In the genomic region with DNA sequence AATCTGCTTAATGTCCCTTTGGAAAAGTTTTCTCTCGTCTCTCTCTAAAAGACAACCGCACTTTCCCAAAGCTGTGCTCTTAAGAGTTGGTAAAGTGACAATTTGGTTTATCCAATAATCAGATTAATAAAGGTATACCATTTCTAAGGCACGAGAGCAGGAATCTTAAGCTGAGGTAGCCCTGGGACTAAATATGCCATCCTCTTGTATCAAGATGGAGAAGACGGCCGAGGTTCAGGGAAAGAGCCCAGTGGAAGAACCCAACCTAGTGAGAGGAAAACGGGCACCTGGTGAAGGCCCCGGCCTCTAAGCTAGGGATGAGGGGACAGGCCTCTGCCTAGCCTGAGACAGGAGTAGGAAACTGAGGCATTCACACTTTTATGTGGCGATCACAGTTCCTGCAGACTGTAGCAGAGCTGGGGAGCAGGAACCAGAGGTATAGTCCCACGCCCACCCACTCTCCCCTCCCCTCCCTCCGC, we compare ENCODE assay signal across 8 cellular contexts. TPM values are rescaled to one million over a fixed set of nuclear protein-coding genes. Genes with fewer than 3 reads are reported as not detected.
DNase-seq lines count a peak whose midpoint lies in the region; ATAC-seq and TF ChIP-seq lines count a peak whose summit lies in the region.

No MANE protein-coding gene starts in this region.

- H3F3A ChIP-seq in MM.1S (ENCODE audit: insufficient read depth, low read length): no peaks in the 10 kb centered on the region

- H3K27me3 ChIP-seq in DND-41 (ENCODE audit: insufficient read depth, low read length, poor library complexity) (no peaks in the 10 kb centered on the region), MM.1S (replicated peaks; ENCODE audit: insufficient read depth, low read length) (no peaks in the 10 kb centered on the region)

- H3K4me1 Mint-ChIP-seq in effector memory CD8-positive, alpha-beta T cell (ENCODE audit: low read depth in 2 of 2): peaks cover 28% of the 10 kb centered on the region in 2 donors
- peaks cover 44% of the 10 kb centered on the region for H3K4me1 Mint-ChIP-seq in osteocyte (ENCODE audit: unreplicated experiment)

- H3K9ac ChIP-seq in DND-41 (ENCODE audit: low read depth, low read length) (peak overlapping the region; percentile 63), MM.1S (ENCODE audit: low read length) (no peak overlapping the region)

- H3K9me3 Mint-ChIP-seq in effector memory CD8-positive, alpha-beta T cell: no peaks in the 10 kb centered on the region
- H3K9me3 Mint-ChIP-seq in osteocyte (ENCODE audit: unreplicated experiment): no peaks in the 10 kb centered on the region

- peak overlapping the region; percentile 100 for H3K4me3 Mint-ChIP-seq in effector memory CD8-positive, alpha-beta T cell
- H3K4me3 Mint-ChIP-seq in osteocyte (ENCODE audit: unreplicated experiment): peak overlapping the region; percentile 98

- peaks cover 22% of the 10 kb centered on the region for H3K36me3 ChIP-seq in DND-41 (ENCODE audit: insufficient read depth, low read length)
- no peaks in the 10 kb centered on the region for H3K36me3 ChIP-seq in MM.1S (replicated peaks; ENCODE audit: insufficient read depth, low read length)

- H3K4me2 ChIP-seq in DND-41 (ENCODE audit: insufficient read depth, low read length) (peak overlapping the region; percentile 90), MM.1S (ENCODE audit: low read depth, low read length) (peak overlapping the region; percentile 55)

- H3K9me3 ChIP-seq in DND-41 (ENCODE audit: insufficient read depth, low read length, severe bottlenecking) (no peaks in the 10 kb centered on the region), MM.1S (replicated peaks; ENCODE audit: insufficient read depth, low read length) (no peaks in the 10 kb centered on the region)

- H3K4me1 ChIP-seq in DND-41 (ENCODE audit: insufficient read depth, low read length): peaks cover 32% of the 10 kb centered on the region
- H3K4me1 ChIP-seq in MM.1S (ENCODE audit: low read length): 0 out of 2 replicates have a peak, but pooled peaks cover 5% of the 10 kb centered on the region

- no peak for TF ChIP-seq CTCF in DND-41 (IDR thresholded peaks at IDR 0.05; ENCODE audit: borderline replicate concordance, extremely low read depth, low read length, poor library complexity, severe bottlenecking)
- no peak for TF ChIP-seq CTCF in MM.1S (IDR thresholded peaks at IDR 0.05; ENCODE audit: low read length)
- TF ChIP-seq CTCF in osteocyte (IDR thresholded peaks at IDR 0.05): no peak

- H3K36me3 Mint-ChIP-seq in effector memory CD8-positive, alpha-beta T cell (ENCODE audit: insufficient read depth): peaks cover 23% of the 10 kb centered on the region
- H3K36me3 Mint-ChIP-seq in osteocyte (ENCODE audit: unreplicated experiment): peaks cover 18% of the 10 kb centered on the region

- H4K20me1 ChIP-seq in DND-41 (ENCODE audit: insufficient read depth, low read length) (peaks cover 20% of the 10 kb centered on the region), MM.1S (ENCODE audit: insufficient read depth, low read length) (no peaks in the 10 kb centered on the region)

- H3K27me3 Mint-ChIP-seq in effector memory CD8-positive, alpha-beta T cell: peaks cover 0 to 9% of the 10 kb centered on the region in 2 donors
- no peaks in the 10 kb centered on the region for H3K27me3 Mint-ChIP-seq in osteocyte (ENCODE audit: unreplicated experiment)

- H3K79me2 ChIP-seq in DND-41 (ENCODE audit: insufficient read depth, low read length): peaks cover 43% of the 10 kb centered on the region
- H3K79me2 ChIP-seq in MM.1S (ENCODE audit: low read length): peaks cover 42% of the 10 kb centered on the region

- H2AFZ ChIP-seq in DND-41 (ENCODE audit: low read depth, low read length) (peak overlapping the region; percentile 90), MM.1S (ENCODE audit: low read length) (peak overlapping the region; percentile 64)

- no peaks in the 10 kb centered on the region for H3K9me2 ChIP-seq in MM.1S (replicated peaks; ENCODE audit: insufficient read depth, low read length)

- H3K27ac ChIP-seq in DND-41 (ENCODE audit: low read length) (peak overlapping the region; percentile 85), MM.1S (ENCODE audit: low read length) (no peak overlapping the region)

- ATAC-seq in DND-41 (ENCODE audit: insufficient read depth, low read depth) (peak; percentile 84; the same call in 2 of the 3 replicates), GM18498 (IDR thresholded peaks at IDR 0.05; ENCODE audit: unreplicated experiment) (no peak)
- no peak for ATAC-seq in effector memory CD8-positive, alpha-beta T cell (replicated peaks)

- DNase-seq in DND-41: no peak
- DNase-seq in MM.1S: no peak
- no peak for DNase-seq in effector memory CD8-positive, alpha-beta T cell
- no peak for DNase-seq in osteocyte (ENCODE audit: extremely low spot score, unreplicated experiment)
- no peak for DNase-seq in RPMI8226
- DNase-seq in GOT3 (lab: John Stamatoyannopoulos, UW): no peak
- DNase-seq in NCI-H82 (lab: John Stamatoyannopoulos, UW): no peak

- H3K4me3 ChIP-seq in DND-41 (ENCODE audit: low read depth in 1 of 2, low read length in 2 of 2) (peak overlapping the region in 1 of 2 experiments; percentile 80; a peak in 3 of 4 replicates), MM.1S (ENCODE audit: low read length) (peak overlapping the region; percentile 80)

- H3K27ac Mint-ChIP-seq in effector memory CD8-positive, alpha-beta T cell: peak overlapping the region; percentile 95 to 97
- peak overlapping the region; percentile 31 for H3K27ac Mint-ChIP-seq in osteocyte (ENCODE audit: unreplicated experiment)

RNA-seq across cellular contexts. Expression of a gene that starts 0.3 kb away (rescaled TPM):
- total RNA-seq in osteocyte: 364 and 396 TPM in 2 replicates

RNA-seq across cellular contexts. Expression of a gene that starts 36.0 kb away (rescaled TPM):
- total RNA-seq in osteocyte: 10.3 and 10.5 TPM in 2 replicates
